28 cellular contexts compared by ENCODE assay signal in genomic region chr6:18562726-18563125, GRCh38.
"Had no signal": no experiment of that assay in that cellular context is flagged by ENCODE, and none has a peak within 500 bp of the region (broad histone marks: within the 10 kb centered on the region; RNA-seq: fewer than 3 reads in every experiment).

No MANE protein-coding gene starts in this region.

- DNase-seq: activated B cell treated with CpG ODN at 0.5 μM for 24 hours; activated CD4-positive, alpha-beta T cell treated with anti-CD3 and anti-CD28 coated beads for 48 hours; activated CD4-positive, alpha-beta T cell treated with anti-CD3 and anti-CD28 coated beads, Interleukin-2, amount 50 U/mL, for 1 hour; activated CD4-positive, alpha-beta T cell treated with anti-CD3 and anti-CD28 coated beads, Interleukin-2, amount 50 U/mL, for 48 hours; activated CD8-positive, alpha-beta memory T cell treated with anti-CD3 and anti-CD28 coated beads for 24 hours; activated CD8-positive, alpha-beta T cell treated with anti-CD3 and anti-CD28 coated beads for 36 hours; activated effector memory CD4-positive, alpha-beta T cell treated with Interleukin-2 at 50 U/mL for 16 hours; activated gamma-delta T cell treated with Interleukin-2 at 50 U/mL for 16 hours; activated naive CD4-positive, alpha-beta T cell treated with anti-CD3 and anti-CD28 coated beads, Interleukin-2, amount 50 U/mL, for 16 hours; activated naive CD4-positive, alpha-beta T cell treated with Interleukin-2 at 50 U/mL for 16 hours; activated T-cell treated with anti-CD3 and anti-CD28 coated beads, Interleukin-2, amount 50 U/mL, for 4 hours; amniotic stem cell; anterior cingulate cortex; brain microvascular endothelial cell; cortex of kidney; dermis blood vessel endothelial cell; effector CD8-positive, alpha-beta T cell; foreskin fibroblast; head of caudate nucleus; hypothalamus; T1000; WERI-Rb-1 had no signal

- ATAC-seq: activated CD4-positive, CD25-positive, alpha-beta regulatory T cell treated with anti-CD3 and anti-CD28 coated beads, Interleukin-2, amount 50 U/mL, for 24 hours; activated CD8-positive, alpha-beta T cell treated with anti-CD3 and anti-CD28 coated beads for 36 hours; activated T-cell treated with anti-CD3 and anti-CD28 coated beads, Interleukin-2, amount 50 U/mL, for 4 hours; activated T-helper 17 cell treated with anti-CD3 and anti-CD28 coated beads, Interleukin-2, amount 50 U/mL, for 72 hours; esophagus mucosa had no signal

- H3K4me1 Mint-ChIP-seq: activated B cell treated with CpG ODN at 0.5 μM for 24 hours; activated T-helper 17 cell treated with anti-CD3 and anti-CD28 coated beads, Interleukin-2, amount 50 U/mL, for 72 hours; central memory CD8-positive, alpha-beta T cell had no signal

- H3K27ac Mint-ChIP-seq: activated B cell treated with CpG ODN at 0.5 μM for 24 hours; activated CD8-positive, alpha-beta T cell treated with anti-CD3 and anti-CD28 coated beads for 36 hours; activated naive CD8-positive, alpha-beta T cell; activated T-helper 17 cell treated with anti-CD3 and anti-CD28 coated beads, Interleukin-2, amount 50 U/mL, for 72 hours; T-helper 2 cell treated with Interferon-gamma antibody and Interleukin-4, amounts not matched to agents 5 μg/mL and 100 μg/mL, for 36 hours had no signal

- H3K4me3 Mint-ChIP-seq: activated B cell treated with CpG ODN at 0.5 μM for 24 hours; activated CD8-positive, alpha-beta T cell treated with anti-CD3 and anti-CD28 coated beads for 36 hours; activated naive CD8-positive, alpha-beta T cell; activated T-cell treated with anti-CD3 and anti-CD28 coated beads, Interleukin-2, amount 50 U/mL, for 4 hours; activated T-helper 17 cell treated with anti-CD3 and anti-CD28 coated beads, Interleukin-2, amount 50 U/mL, for 72 hours; central memory CD8-positive, alpha-beta T cell; T-helper 2 cell treated with Interferon-gamma antibody and Interleukin-4, amounts not matched to agents 5 μg/mL and 100 μg/mL, for 36 hours had no signal

- H3K27ac ChIP-seq: brain microvascular endothelial cell, WERI-Rb-1 had no signal

- H3K36me3 ChIP-seq: brain microvascular endothelial cell, WERI-Rb-1 had no signal

- H3K36me3 Mint-ChIP-seq: activated naive CD8-positive, alpha-beta T cell had no signal

- H3K9me3 Mint-ChIP-seq: activated CD8-positive, alpha-beta T cell treated with anti-CD3 and anti-CD28 coated beads for 36 hours; activated T-helper 17 cell treated with anti-CD3 and anti-CD28 coated beads, Interleukin-2, amount 50 U/mL, for 72 hours; central memory CD8-positive, alpha-beta T cell; T-helper 2 cell treated with Interferon-gamma antibody and Interleukin-4, amounts not matched to agents 5 μg/mL and 100 μg/mL, for 36 hours had no signal

- H3K27me3 ChIP-seq: brain microvascular endothelial cell had no signal
